Comparison of ENCODE assay signal across 8 cellular contexts in genomic region chr19:50368649-50369570, GRCh38. TPM values are rescaled to one million over a fixed set of nuclear protein-coding genes. Genes with fewer than 3 reads are reported as not detected.
DNase-seq lines count a peak whose midpoint lies in the region; ATAC-seq, FAIRE-seq and TF ChIP-seq lines count a peak whose summit lies in the region.

No MANE protein-coding gene starts in this region.

- POLR2A ChIA-PET in endothelial cell of umbilical vein (lab: Charles Lee), result no interaction called here

- peaks cover 5% of the 10 kb centered on the region for H3K4me1 ChIP-seq in endothelial cell of umbilical vein (ENCODE audit: control insufficient read depth, extremely low read depth, insufficient read depth, low read length)

- H3K4me2 ChIP-seq in endothelial cell of umbilical vein (ENCODE audit: insufficient read depth, low read length), result peak overlapping the region; percentile 68

- H3K27ac Mint-ChIP-seq in mesothelial cell of epicardium, result peak overlapping the region; percentile 96

- DNase-seq in GM04503 (ENCODE audit: low read depth), result peak; percentile 58
- DNase-seq in HPDE6-E6E7 (ENCODE audit: extremely low spot score), result peak; percentile 90
- DNase-seq in NOMO-1 treated with DMSO at 0.1 percent for 48 hours (lab: John Stamatoyannopoulos, UW; ENCODE audit: unreplicated experiment), result peak; percentile 65
- DNase-seq in activated CD8-positive, alpha-beta memory T cell treated with anti-CD3 and anti-CD28 coated beads, Interleukin-2, amount 50 U/mL, for 4 hours, result peak; percentile 79
- peak; percentile 80 for DNase-seq in endothelial cell of umbilical vein (ENCODE audit: low read depth, low spot score)
- DNase-seq in mesothelial cell of epicardium (ENCODE audit: low spot score in 2 of 2, unreplicated experiment in 2 of 2), result peak; percentile 56 to 91
- peak; percentile 57 for DNase-seq in stimulated activated CD8-positive, alpha-beta memory T cell treated with anti-CD3 and anti-CD28 coated beads, Interleukin-15, amount 100 ng/mL, for 24 hours (ENCODE audit: low read depth)

- H3K36me3 Mint-ChIP-seq in mesothelial cell of epicardium, result no peaks in the 10 kb centered on the region

- H3K9ac ChIP-seq in endothelial cell of umbilical vein (replicated peaks; ENCODE audit: extremely low read depth, insufficient read depth, low read length), result peak overlapping the region; percentile 65

- H3K79me2 ChIP-seq in endothelial cell of umbilical vein (ENCODE audit: control insufficient read depth, insufficient read depth, low read length), result no peaks in the 10 kb centered on the region

- H3K4me1 Mint-ChIP-seq in mesothelial cell of epicardium, result peaks cover 12% of the 10 kb centered on the region

- H3K4me3 Mint-ChIP-seq in mesothelial cell of epicardium, result peak overlapping the region; percentile 93

- no peak for ATAC-seq in GM21717 (IDR thresholded peaks at IDR 0.05; ENCODE audit: unreplicated experiment)

- BruUV-seq in endothelial cell of umbilical vein (replicated peaks; lab: Mats Ljungman, UMichigan), result no TSS peak

- H4K20me1 ChIP-seq in endothelial cell of umbilical vein (replicated peaks; ENCODE audit: control insufficient read depth, extremely low read depth, insufficient read depth, low read length), result no peaks in the 10 kb centered on the region

- peak overlapping the region; percentile 76 for H2AFZ ChIP-seq in endothelial cell of umbilical vein (ENCODE audit: low read depth, low read length)

- dilution Hi-C loops in endothelial cell of umbilical vein (cut with MboI; ENCODE audit: extremely low pct_ligation_motif_present, low sequenced_read_pairs), result no loop called here

- peak overlapping the region; percentile 19 for H3K27ac ChIP-seq in endothelial cell of umbilical vein (ENCODE audit: insufficient read depth, low read depth, low read length)

- intact Hi-C loops in endothelial cell of umbilical vein (cut with micrococcal nuclease), result loop anchor here (1.0 kb wide), 8 partner anchors 12 to 553 kb away; no protein-coding TSS in a partner anchor

- no peaks in the 10 kb centered on the region for H3K27me3 Mint-ChIP-seq in mesothelial cell of epicardium (ENCODE audit: low read depth)

- no peaks in the 10 kb centered on the region for H3K9me3 Mint-ChIP-seq in mesothelial cell of epicardium

- FAIRE-seq in endothelial cell of umbilical vein (lab: Jason Lieb, UNC), result peak; percentile 95

- H3K36me3 ChIP-seq in endothelial cell of umbilical vein (ENCODE audit: control insufficient read depth in 2 of 2, extremely low read depth in 1 of 2, insufficient read depth in 2 of 2, low read length in 2 of 2), result no peaks in the 10 kb centered on the region

- TF ChIP-seq POLR2A in endothelial cell of umbilical vein (IDR thresholded peaks at IDR 0.05; ENCODE audit: low read depth, low read length), result no peak

- H3K4me3 ChIP-seq in endothelial cell of umbilical vein (replicated peaks in 1 of 3; ENCODE audit: insufficient read depth in 1 of 3, low read depth in 1 of 3, low read length in 3 of 3), result peak overlapping the region; percentile 20 to 53 (median 42)

- no peaks in the 10 kb centered on the region for H3K27me3 ChIP-seq in endothelial cell of umbilical vein (ENCODE audit: control insufficient read depth in 2 of 2, insufficient read depth in 2 of 2, low read length in 2 of 2)

- H3K9me1 ChIP-seq in endothelial cell of umbilical vein (replicated peaks; ENCODE audit: control insufficient read depth, extremely low read depth, insufficient read depth, low read length), result no peaks in the 10 kb centered on the region

- CTCF ChIA-PET in endothelial cell of umbilical vein (lab: Charles Lee), result interaction anchor here (0.6 to 5.5 kb wide), 38 partner anchors 8 to 555 kb away, joined by 3 to 144 read pairs (median 5); partner anchors contain the start of genes JOSD2, KCNC3 and POLD1

- H3K9me3 ChIP-seq in endothelial cell of umbilical vein (replicated peaks; ENCODE audit: control insufficient read depth, insufficient read depth, low read length), result no peaks in the 10 kb centered on the region

- TF ChIP-seq CTCF in endothelial cell of umbilical vein (IDR thresholded peaks at IDR 0.05; ENCODE audit: extremely low read depth in 1 of 2, insufficient read depth in 1 of 2, low read depth in 1 of 2, low read length in 2 of 2), result peak; percentile 71 to 84
- peak; percentile 96 for TF ChIP-seq CTCF in mesothelial cell of epicardium (IDR thresholded peaks at IDR 0.05; ENCODE audit: unreplicated experiment)

TF ChIP-seq in endothelial cell of umbilical vein, 7 proteins besides CTCF, POLR2A, EP300 and RAD21:
- TF ChIP-seq MAX (IDR thresholded peaks at IDR 0.05; ENCODE audit: insufficient read depth, insufficient read length) (peak; percentile 40), JUN (IDR thresholded peaks at IDR 0.05; ENCODE audit: borderline replicate concordance, insufficient read depth, insufficient read length, low read depth) (no peak)

RNA-seq across cellular contexts. Expression of gene NAPSA, which starts 3.5 kb away (rescaled TPM):
- 0.48 TPM in 1 of 2 replicates, not detected in the other for total RNA-seq in endothelial cell of umbilical vein
- polyA plus RNA-seq in endothelial cell of umbilical vein, result 0.19 and 0.41 TPM in 2 replicates
- 0.08 and 0.28 TPM in 2 replicates for polyA plus RNA-seq in endothelial cell of umbilical vein (2011; cell fraction: cytosol; rRNA removed)
- polyA plus RNA-seq in endothelial cell of umbilical vein (2011; cell fraction: nucleus; rRNA removed), result 1.4 and 2.0 TPM in 2 replicates
- polyA plus RNA-seq in endothelial cell of umbilical vein (2012), result 0.44 and 0.87 TPM in 2 replicates
- polyA minus RNA-seq in endothelial cell of umbilical vein, result 0.46 TPM in 1 of 2 replicates, not detected in the other
- not detected for polyA minus RNA-seq in endothelial cell of umbilical vein (2011; cell fraction: cytosol; rRNA and poly(A)+ RNA removed)
- polyA minus RNA-seq in endothelial cell of umbilical vein (2011; cell fraction: nucleus; rRNA and poly(A)+ RNA removed), result 0.53 and 0.77 TPM in 2 replicates
- 2.4 to 3.5 TPM (median 3.2 TPM) in 3 replicates for total RNA-seq in mesothelial cell of epicardium

RNA-seq across cellular contexts. Expression of gene NR1H2, which starts 7.3 kb away (rescaled TPM):
- total RNA-seq in endothelial cell of umbilical vein (46.7 and 50.6 TPM in 2 replicates), mesothelial cell of epicardium (35.4 to 39.1 TPM (median 37.3 TPM) in 3 replicates)
- polyA plus RNA-seq in endothelial cell of umbilical vein, result 48.4 and 67.3 TPM in 2 replicates
- polyA plus RNA-seq in endothelial cell of umbilical vein (2011; cell fraction: cytosol; rRNA removed), result 23.6 and 35.3 TPM in 2 replicates
- polyA plus RNA-seq in endothelial cell of umbilical vein (2011; cell fraction: nucleus; rRNA removed), result 59.9 and 72.4 TPM in 2 replicates
- polyA plus RNA-seq in endothelial cell of umbilical vein (2012), result 30.6 and 44.4 TPM in 2 replicates
- polyA minus RNA-seq in endothelial cell of umbilical vein, result 32.3 and 35.5 TPM in 2 replicates
- 35.7 TPM for polyA minus RNA-seq in endothelial cell of umbilical vein (2011; cell fraction: cytosol; rRNA and poly(A)+ RNA removed)
- polyA minus RNA-seq in endothelial cell of umbilical vein (2011; cell fraction: nucleus; rRNA and poly(A)+ RNA removed), result 24.9 and 35.3 TPM in 2 replicates

RNA-seq across cellular contexts. Expression of gene POLD1, which starts 15.2 kb away (rescaled TPM):
- 63.9 and 73.8 TPM in 2 replicates for total RNA-seq in endothelial cell of umbilical vein
- polyA plus RNA-seq in endothelial cell of umbilical vein, result 40.9 and 56.7 TPM in 2 replicates
- 23.6 and 29.6 TPM in 2 replicates for polyA plus RNA-seq in endothelial cell of umbilical vein (2011; cell fraction: cytosol; rRNA removed)
- polyA plus RNA-seq in endothelial cell of umbilical vein (2011; cell fraction: nucleus; rRNA removed), result 116 and 120 TPM in 2 replicates
- 28.1 and 36.5 TPM in 2 replicates for polyA plus RNA-seq in endothelial cell of umbilical vein (2012)
- 24.6 and 40.3 TPM in 2 replicates for polyA minus RNA-seq in endothelial cell of umbilical vein
- 178 TPM for polyA minus RNA-seq in endothelial cell of umbilical vein (2011; cell fraction: cytosol; rRNA and poly(A)+ RNA removed)
- polyA minus RNA-seq in endothelial cell of umbilical vein (2011; cell fraction: nucleus; rRNA and poly(A)+ RNA removed), result 30.4 and 43.1 TPM in 2 replicates
- total RNA-seq in mesothelial cell of epicardium, result 58.4 to 60.6 TPM (median 60.3 TPM) in 3 replicates

RNA-seq across cellular contexts. Expression of gene KCNC3, which starts 39.7 kb away (rescaled TPM):
- total RNA-seq in endothelial cell of umbilical vein (0.76 and 0.91 TPM in 2 replicates), mesothelial cell of epicardium (53.4 to 57.7 TPM (median 54.4 TPM) in 3 replicates)
- 0.22 and 0.30 TPM in 2 replicates for polyA plus RNA-seq in endothelial cell of umbilical vein
- polyA plus RNA-seq in endothelial cell of umbilical vein (2011; cell fraction: cytosol; rRNA removed), result 0.13 TPM in 2 replicates
- 0.92 and 0.99 TPM in 2 replicates for polyA plus RNA-seq in endothelial cell of umbilical vein (2011; cell fraction: nucleus; rRNA removed)
- polyA plus RNA-seq in endothelial cell of umbilical vein (2012), result 0.60 and 1.2 TPM in 2 replicates
- polyA minus RNA-seq in endothelial cell of umbilical vein, result 0.30 and 0.53 TPM in 2 replicates
- not detected for polyA minus RNA-seq in endothelial cell of umbilical vein (2011; cell fraction: cytosol; rRNA and poly(A)+ RNA removed)
- polyA minus RNA-seq in endothelial cell of umbilical vein (2011; cell fraction: nucleus; rRNA and poly(A)+ RNA removed), result 0.53 and 0.72 TPM in 2 replicates

RNA-seq across cellular contexts. Expression of gene SPIB, which starts 49.8 kb away (rescaled TPM):
- total RNA-seq in endothelial cell of umbilical vein (not detected in 2 replicates), mesothelial cell of epicardium (0.11 TPM in 1 of 3 replicates, not detected in the others)
- polyA plus RNA-seq in endothelial cell of umbilical vein, result not detected in 2 replicates
- 0.01 TPM in 1 of 2 replicates, not detected in the other for polyA plus RNA-seq in endothelial cell of umbilical vein (2011; cell fraction: cytosol; rRNA removed)
- not detected in 2 replicates for polyA plus RNA-seq in endothelial cell of umbilical vein (2011; cell fraction: nucleus; rRNA removed)
- not detected in 2 replicates for polyA plus RNA-seq in endothelial cell of umbilical vein (2012)
- not detected in 2 replicates for polyA minus RNA-seq in endothelial cell of umbilical vein
- polyA minus RNA-seq in endothelial cell of umbilical vein (2011; cell fraction: cytosol; rRNA and poly(A)+ RNA removed), result not detected
- polyA minus RNA-seq in endothelial cell of umbilical vein (2011; cell fraction: nucleus; rRNA and poly(A)+ RNA removed), result not detected in 2 replicates
